5 cellular contexts compared by ENCODE assay signal in the genomic region with DNA sequence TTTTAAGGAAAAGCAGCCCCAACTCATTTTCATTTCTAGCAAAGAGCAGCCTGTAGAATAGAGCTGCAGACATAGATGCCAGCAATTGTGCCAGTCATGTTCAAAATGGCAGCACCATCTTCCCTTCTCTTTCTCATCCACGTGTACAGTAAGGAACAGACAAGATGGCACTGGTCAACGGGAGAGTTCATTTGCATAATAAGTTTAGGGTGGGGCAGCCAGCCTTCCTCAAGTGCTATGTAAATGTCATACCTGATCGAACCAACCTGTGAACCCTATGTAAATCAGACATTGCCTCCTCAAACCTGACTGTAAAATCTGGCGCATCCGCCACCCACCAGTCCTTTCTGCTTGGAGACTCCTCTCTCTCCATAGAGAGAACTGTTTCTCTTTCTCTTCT.
"Had no signal": no experiment of that assay in that cellular context is flagged by ENCODE, and none has a peak within 500 bp of the region (broad histone marks: within the 10 kb centered on the region; RNA-seq: fewer than 3 reads in every experiment).

No MANE protein-coding gene starts in this region.

- H3K27ac ChIP-seq: GM23248 had no signal

- ATAC-seq: K562 had no signal

- H3K27ac Mint-ChIP-seq: H9 had no signal

- H3K4me3 Mint-ChIP-seq: H9 had no signal

- DNase-seq: GM23248, H9, HCEC 1CT, IMR-90 had no signal

- H2AFZ ChIP-seq: GM23248 had no signal

- H3K4me3 ChIP-seq: GM23248, K562 had no signal

- H3K9me3 Mint-ChIP-seq: H9 had no signal
